Comparison of ENCODE assay signal across 9 cellular contexts in the genomic region with DNA sequence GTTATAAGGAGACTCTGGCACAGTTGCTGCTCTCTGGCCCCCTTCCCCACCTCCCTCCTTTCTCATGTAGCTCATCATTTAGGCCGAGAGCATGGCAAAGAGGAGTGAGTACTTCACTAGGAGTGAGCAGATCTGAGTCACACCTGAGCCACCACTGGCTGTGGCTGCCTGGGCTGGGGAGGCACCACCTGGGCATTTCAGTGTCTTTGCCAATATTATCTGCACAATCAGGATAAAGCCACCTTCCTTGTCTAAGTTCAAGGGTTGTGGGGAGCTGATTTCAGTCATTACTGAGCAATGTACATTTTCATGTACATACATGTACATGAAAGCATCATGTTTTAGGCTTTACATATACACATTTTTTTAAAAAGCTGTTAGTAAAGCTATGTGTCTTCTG. TPM values are rescaled to one million over a fixed set of nuclear protein-coding genes. Genes with fewer than 3 reads are reported as not detected.
DNase-seq lines count a peak whose midpoint lies in the region; ATAC-seq lines count a peak whose summit lies in the region.
"Not testable (repeated sequence)": the region's sequence is repeated elsewhere in the genome, so short reads cannot be mapped to it uniquely, and the experiment has no call there.
"Had no signal": no experiment of that assay in that cellular context is flagged by ENCODE, and none has a peak within 500 bp of the region (broad histone marks: within the 10 kb centered on the region; RNA-seq: fewer than 3 reads in every experiment).

No MANE protein-coding gene starts in this region.

- peak overlapping the region; percentile 29 for H3K27ac Mint-ChIP-seq in T-helper 17 cell
- not testable (repeated sequence) for H3K27ac Mint-ChIP-seq in activated naive CD4-positive, alpha-beta T cell treated with anti-CD3 and anti-CD28 coated beads, Interleukin-2, amount 50 U/mL, for 72 hours

- not testable (repeated sequence) for H3K36me3 Mint-ChIP-seq in T-helper 17 cell (ENCODE audit: low read depth); activated naive CD4-positive, alpha-beta T cell treated with anti-CD3 and anti-CD28 coated beads, Interleukin-2, amount 50 U/mL, for 72 hours

- not testable (repeated sequence) for H3K4me1 Mint-ChIP-seq in T-helper 17 cell

- H3K9me3 Mint-ChIP-seq in activated naive CD4-positive, alpha-beta T cell treated with anti-CD3 and anti-CD28 coated beads, Interleukin-2, amount 50 U/mL, for 72 hours, result not testable (repeated sequence)

- H3K4me3 Mint-ChIP-seq in T-helper 17 cell, result not testable (repeated sequence)

- DNase-seq in HT1080 (ENCODE audit: low read depth) (peak; percentile 2), islet precursor cell (peak; percentile 4)
- DNase-seq in T-helper 17 cell; epithelial cell of prostate (ENCODE audit: low read depth, low spot score): not testable (repeated sequence)
- DNase-seq in activated CD8-positive, alpha-beta memory T cell treated with anti-CD3 and anti-CD28 coated beads, Interleukin-2, amount 50 U/mL, for 48 hours, result peak; percentile 53
- DNase-seq in activated naive CD4-positive, alpha-beta T cell treated with anti-CD3 and anti-CD28 coated beads, Interleukin-2, amount 50 U/mL, for 72 hours (ENCODE audit: low spot score in 2 of 2), result peak in 1 of 2 donors; percentile 1
- peak; percentile 20 for DNase-seq in stimulated activated CD4-positive, alpha-beta T cell treated with anti-CD3 and anti-CD28 coated beads, Interleukin-1b, Interleukin-23, amount 100 ng/mL, for 48 hours

- H3K27ac ChIP-seq in epithelial cell of prostate, result peak overlapping the region; percentile 50

- not testable (repeated sequence) for H3K27me3 Mint-ChIP-seq in T-helper 17 cell

- H3K9me3 ChIP-seq in T-helper 17 cell (ENCODE audit: control insufficient read depth, low read length, poor library complexity, severe bottlenecking), result not testable (repeated sequence)

- ATAC-seq in T-helper 17 cell, result not testable (repeated sequence)
- ATAC-seq in activated naive CD4-positive, alpha-beta T cell treated with anti-CD3 and anti-CD28 coated beads, Interleukin-2, amount 50 U/mL, for 72 hours, result peak; percentile 64 to 96

RNA-seq across cellular contexts. Expression of a gene that starts 18.5 kb away (rescaled TPM):
- total RNA-seq in HT1080 (2014; rRNA removed; shearing (Covaris generic)), result not detected in 2 replicates
- 0.28 and 0.34 TPM in 2 replicates for polyA plus RNA-seq in HT1080 (2015; cell fraction: cytosol; rRNA removed)
- 0.16 TPM in 1 of 2 replicates, not detected in the other for polyA plus RNA-seq in HT1080 (2015; cell fraction: nucleus; rRNA removed)
- not detected for total RNA-seq in T-helper 17 cell
- not detected for total RNA-seq in activated naive CD4-positive, alpha-beta T cell treated with anti-CD3 and anti-CD28 coated beads, Interleukin-2, amount 50 U/mL, for 72 hours
- total RNA-seq: CD8-positive, alpha-beta T cell; IMR-90 had no signal
- polyA plus RNA-seq: IMR-90 had no signal

RNA-seq across cellular contexts. Expression of a gene that starts 43.8 kb away (rescaled TPM):
- 0.16 and 1.0 TPM in 2 replicates for total RNA-seq in HT1080 (2014; rRNA removed; shearing (Covaris generic))
- polyA plus RNA-seq in HT1080 (2015; cell fraction: cytosol; rRNA removed), result 4.9 TPM in 2 replicates
- polyA plus RNA-seq in HT1080 (2015; cell fraction: nucleus; rRNA removed), result 7.4 and 12.7 TPM in 2 replicates
- 1 to 10 TPM; 4.4 to 4.6 TPM for total RNA-seq in T-helper 17 cell
- total RNA-seq in activated naive CD4-positive, alpha-beta T cell treated with anti-CD3 and anti-CD28 coated beads, Interleukin-2, amount 50 U/mL, for 72 hours, result 1 to 10 TPM in 1 of 2 donors, under 1 TPM in 1; 0.99 to 1.9 TPM
